In genomic region chr22:42895541-42895981, GRCh38 we compare ENCODE assay signal across 10 cellular contexts. TPM values are rescaled to one million over a fixed set of nuclear protein-coding genes. Genes with fewer than 3 reads are reported as not detected.
A peak's percentile ranks its signal among the peaks of the same experiment; 100 is the strongest.
DNase-seq lines count a peak whose midpoint lies in the region; ATAC-seq and FAIRE-seq lines count a peak whose summit lies in the region.
"Had no signal": no experiment of that assay in that cellular context is flagged by ENCODE, and none has a peak within 500 bp of the region (broad histone marks: within the 10 kb centered on the region; RNA-seq: fewer than 3 reads in every experiment).

No MANE protein-coding gene starts in this region.

- FAIRE-seq in frontal cortex (lab: Jason Lieb, UNC): no peak

- ATAC-seq in left ventricle myocardium superior (peak; percentile 20), HG02763 (IDR thresholded peaks at IDR 0.05; ENCODE audit: unreplicated experiment) (no peak)
- ATAC-seq in stimulated activated effector memory CD8-positive, alpha-beta T cell treated with anti-CD3 and anti-CD28 coated beads, Interleukin-12 subunit alpha, Interleukin-12 subunit beta, amount 100 ng/mL, for 72 hours: no peak

- no peaks in the 10 kb centered on the region for H3K27me3 Mint-ChIP-seq in T-helper 2 cell treated with Interferon-gamma antibody and Interleukin-4, amounts not matched to agents 5 μg/mL and 100 μg/mL, for 36 hours (ENCODE audit: low read depth)
- no peaks in the 10 kb centered on the region for H3K27me3 Mint-ChIP-seq in activated CD4-positive, alpha-beta memory T cell treated with anti-CD3 and anti-CD28 coated beads for 36 hours

- H3K9me3 Mint-ChIP-seq in T-helper 2 cell treated with Interferon-gamma antibody and Interleukin-4, amounts not matched to agents 5 μg/mL and 100 μg/mL, for 36 hours: no peaks in the 10 kb centered on the region
- no peaks in the 10 kb centered on the region for H3K9me3 Mint-ChIP-seq in activated CD4-positive, alpha-beta memory T cell treated with anti-CD3 and anti-CD28 coated beads for 36 hours
- H3K9me3 Mint-ChIP-seq in stimulated activated effector memory CD8-positive, alpha-beta T cell treated with anti-CD3 and anti-CD28 coated beads, Interleukin-12 subunit alpha, Interleukin-12 subunit beta, amount 100 ng/mL, for 72 hours: no peaks in the 10 kb centered on the region

- peak overlapping the region; percentile 84 for H3K27ac Mint-ChIP-seq in T-helper 2 cell treated with Interferon-gamma antibody and Interleukin-4, amounts not matched to agents 5 μg/mL and 100 μg/mL, for 36 hours
- peak overlapping the region; percentile 30 for H3K27ac Mint-ChIP-seq in activated CD4-positive, alpha-beta memory T cell treated with anti-CD3 and anti-CD28 coated beads for 36 hours
- peak overlapping the region; percentile 85 for H3K27ac Mint-ChIP-seq in stimulated activated effector memory CD8-positive, alpha-beta T cell treated with anti-CD3 and anti-CD28 coated beads, Interleukin-12 subunit alpha, Interleukin-12 subunit beta, amount 100 ng/mL, for 72 hours

- peaks cover 25% of the 10 kb centered on the region for H3K4me1 Mint-ChIP-seq in T-helper 2 cell treated with Interferon-gamma antibody and Interleukin-4, amounts not matched to agents 5 μg/mL and 100 μg/mL, for 36 hours (ENCODE audit: low read depth)
- H3K4me1 Mint-ChIP-seq in activated CD4-positive, alpha-beta memory T cell treated with anti-CD3 and anti-CD28 coated beads for 36 hours (ENCODE audit: low read depth): peaks cover 35% of the 10 kb centered on the region
- H3K4me1 Mint-ChIP-seq in stimulated activated effector memory CD8-positive, alpha-beta T cell treated with anti-CD3 and anti-CD28 coated beads, Interleukin-12 subunit alpha, Interleukin-12 subunit beta, amount 100 ng/mL, for 72 hours: peaks cover 53% of the 10 kb centered on the region

- DNase-seq in T-helper 2 cell treated with Interferon-gamma antibody and Interleukin-4, amounts not matched to agents 5 μg/mL and 100 μg/mL, for 36 hours (ENCODE audit: low spot score): no peak
- DNase-seq in T-helper 2 cell (no peak), left ventricle myocardium superior (peak; percentile 51), frontal cortex (ENCODE audit: low spot score in 2 of 2) (no peak)
- no peak for DNase-seq in activated CD4-positive, alpha-beta memory T cell treated with anti-CD3 and anti-CD28 coated beads for 36 hours
- DNase-seq in stimulated activated effector memory CD8-positive, alpha-beta T cell treated with anti-CD3 and anti-CD28 coated beads, Interleukin-12 subunit alpha, Interleukin-12 subunit beta, amount 100 ng/mL, for 72 hours (ENCODE audit: low spot score in 2 of 2): no peak
- no peak for DNase-seq in stimulated activated CD4-positive, alpha-beta T cell treated with anti-CD3 and anti-CD28 coated beads, Interleukin-2, amount 100 ng/mL, for 48 hours
- DNase-seq: erythroblast, NCI-H187 had no signal

- H3K4me3 Mint-ChIP-seq in T-helper 2 cell treated with Interferon-gamma antibody and Interleukin-4, amounts not matched to agents 5 μg/mL and 100 μg/mL, for 36 hours: peak overlapping the region; percentile 49
- no peak overlapping the region for H3K4me3 Mint-ChIP-seq in activated CD4-positive, alpha-beta memory T cell treated with anti-CD3 and anti-CD28 coated beads for 36 hours
- H3K4me3 Mint-ChIP-seq in stimulated activated effector memory CD8-positive, alpha-beta T cell treated with anti-CD3 and anti-CD28 coated beads, Interleukin-12 subunit alpha, Interleukin-12 subunit beta, amount 100 ng/mL, for 72 hours: peak overlapping the region; percentile 56

- POLR2A ChIA-PET in activated CD4-positive, alpha-beta memory T cell treated with anti-CD3 and anti-CD28 coated beads for 36 hours (lab: Charles Lee): interaction anchor here (0.9 to 1.9 kb wide), 3 partner anchors 39 to 119 kb away, joined by 3 to 8 read pairs (median 3); partner anchors contain the start of gene PACSIN2

- CTCF ChIA-PET in activated CD4-positive, alpha-beta memory T cell treated with anti-CD3 and anti-CD28 coated beads for 36 hours (lab: Charles Lee): interaction anchor here (0.9 to 1.8 kb wide), 4 partner anchors 28 to 164 kb away, joined by 3 to 10 read pairs (median 6); no protein-coding TSS in a partner anchor

- peaks cover 2% of the 10 kb centered on the region for H3K36me3 Mint-ChIP-seq in T-helper 2 cell treated with Interferon-gamma antibody and Interleukin-4, amounts not matched to agents 5 μg/mL and 100 μg/mL, for 36 hours (ENCODE audit: low read depth)
- no peaks in the 10 kb centered on the region for H3K36me3 Mint-ChIP-seq in activated CD4-positive, alpha-beta memory T cell treated with anti-CD3 and anti-CD28 coated beads for 36 hours
- H3K36me3 Mint-ChIP-seq in stimulated activated effector memory CD8-positive, alpha-beta T cell treated with anti-CD3 and anti-CD28 coated beads, Interleukin-12 subunit alpha, Interleukin-12 subunit beta, amount 100 ng/mL, for 72 hours: peaks cover 10% of the 10 kb centered on the region

- intact Hi-C loops in activated CD4-positive, alpha-beta memory T cell treated with anti-CD3 and anti-CD28 coated beads for 36 hours (cut with micrococcal nuclease): loop anchor here (1.0 kb wide), 2 partner anchors 38 to 70 kb away; no protein-coding TSS in a partner anchor
- intact Hi-C loops in left ventricle myocardium superior (cut with micrococcal nuclease): no loop called here

RNA-seq across cellular contexts. Expression of gene ARFGAP3, which starts 38.5 kb away (rescaled TPM):
- 10 to 100 TPM; 40.6 to 45.5 TPM for total RNA-seq in activated CD4-positive, alpha-beta memory T cell treated with anti-CD3 and anti-CD28 coated beads for 36 hours
- total RNA-seq in left ventricle myocardium superior: 25.8 TPM
- total RNA-seq in frontal cortex: 84.8 TPM

Comparison
In these comparisons a context has a peak if more than half of its experiments do, and no peak if none do; other contexts are left out.
1. H3K27ac Mint-ChIP-seq: peak in every context shown above with its lines; median percentile 85 in stimulated activated effector memory CD8-positive, alpha-beta T cell treated with anti-CD3 and anti-CD28 coated beads, Interleukin-12 subunit alpha, Interleukin-12 subunit beta, amount 100 ng/mL, for 72 hours; 84 in T-helper 2 cell treated with Interferon-gamma antibody and Interleukin-4, amounts not matched to agents 5 μg/mL and 100 μg/mL, for 36 hours; 30 in activated CD4-positive, alpha-beta memory T cell treated with anti-CD3 and anti-CD28 coated beads for 36 hours.